11 cellular contexts compared by ENCODE assay signal in the genomic region with DNA sequence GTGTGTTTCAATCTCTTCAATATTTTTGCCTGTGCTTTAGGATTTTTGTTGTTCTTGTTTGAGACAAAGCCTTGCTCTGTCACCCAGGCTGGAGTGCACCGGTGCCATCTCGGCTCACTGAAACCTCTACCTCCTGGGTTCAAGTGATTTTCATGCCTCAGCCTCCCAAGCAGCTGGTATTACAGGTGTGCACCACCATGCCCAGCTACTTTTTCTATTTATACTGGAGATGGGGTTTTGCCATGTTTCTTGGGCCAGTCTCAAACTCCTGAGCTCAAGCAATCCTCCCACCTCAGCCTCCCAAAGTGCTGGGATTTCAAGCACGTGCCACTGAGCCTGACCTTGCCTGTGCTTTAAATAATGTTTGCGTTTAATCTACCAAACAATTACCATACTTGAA. TPM values are rescaled to one million over a fixed set of nuclear protein-coding genes. Genes with fewer than 3 reads are reported as not detected.
"Had no signal": no experiment of that assay in that cellular context is flagged by ENCODE, and none has a peak within 500 bp of the region (broad histone marks: within the 10 kb centered on the region; RNA-seq: fewer than 3 reads in every experiment).

No MANE protein-coding gene starts in this region.

- H3K4me1 ChIP-seq: HAP-1 had no signal

- H3K27ac ChIP-seq: GM23248 had no signal

- H3K4me2 ChIP-seq: GM23338 had no signal

- H3K36me3 ChIP-seq: HAP-1 had no signal

- FAIRE-seq: H1, H54 had no signal

- H2AFZ ChIP-seq: GM23248, GM23338 had no signal

- DNase-seq: GM23248, GOT3, H7, H9, HCEC 1CT, HFFc6 had no signal

- H3K9ac ChIP-seq: GM23248 had no signal

- H3K4me3 ChIP-seq: GM23248, GM23338, HAP-1 had no signal

- ATAC-seq: GM23338, HCT116 had no signal

RNA-seq across cellular contexts. Expression of a gene that starts 43.1 kb away (rescaled TPM):
- total RNA-seq: HFFc6 had no signal
